Comparison of ENCODE assay signal across 1 cellular context in the genomic region with DNA sequence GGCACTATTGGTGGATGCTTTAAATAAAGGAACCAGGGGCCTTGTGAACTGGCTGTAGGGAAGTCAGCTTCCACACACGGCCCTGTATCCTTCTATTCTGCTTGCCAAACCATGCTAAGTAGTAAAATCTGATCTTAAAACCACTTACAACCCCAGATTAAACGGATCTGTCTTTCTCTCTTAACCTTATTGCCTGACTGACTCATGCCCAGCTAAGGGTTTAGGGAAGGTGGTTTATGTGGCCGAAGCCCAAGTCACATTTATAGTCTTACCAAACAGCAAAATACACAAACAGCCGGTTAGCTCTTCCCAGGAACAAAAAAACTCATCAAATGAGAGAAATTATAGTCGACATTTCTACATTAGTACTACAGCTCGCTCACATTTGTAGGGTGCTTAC.
TF ChIP-seq lines count a peak whose summit lies in the region.

No MANE protein-coding gene starts in this region.

TF ChIP-seq in GM23338, 12 proteins besides CTCF, POLR2A, EP300 and RAD21:
- TF ChIP-seq JUNB (IDR thresholded peaks at IDR 0.05; ENCODE audit: unreplicated experiment) (no peak), NANOG (IDR thresholded peaks at IDR 0.05; ENCODE audit: borderline replicate concordance) (no peak), REST (IDR thresholded peaks at IDR 0.05; ENCODE audit: unreplicated experiment) (no peak), ZNF331 (CRISPR knock-in tag; IDR thresholded peaks at IDR 0.05; ENCODE audit: low read depth) (no peak), ZNF462 (CRISPR knock-in tag; IDR thresholded peaks at IDR 0.05) (no peak), ZNF114 (CRISPR knock-in tag; IDR thresholded peaks at IDR 0.05) (no peak), CREB1 (CRISPR knock-in tag; IDR thresholded peaks at IDR 0.05; ENCODE audit: low read depth) (no peak), EZH2 (IDR thresholded peaks at IDR 0.05; ENCODE audit: low read depth, unreplicated experiment) (no peak), EZH2phosphoT487 (IDR thresholded peaks at IDR 0.05; ENCODE audit: unreplicated experiment) (no peak)
- TF ChIP-seq, protein P1, sequence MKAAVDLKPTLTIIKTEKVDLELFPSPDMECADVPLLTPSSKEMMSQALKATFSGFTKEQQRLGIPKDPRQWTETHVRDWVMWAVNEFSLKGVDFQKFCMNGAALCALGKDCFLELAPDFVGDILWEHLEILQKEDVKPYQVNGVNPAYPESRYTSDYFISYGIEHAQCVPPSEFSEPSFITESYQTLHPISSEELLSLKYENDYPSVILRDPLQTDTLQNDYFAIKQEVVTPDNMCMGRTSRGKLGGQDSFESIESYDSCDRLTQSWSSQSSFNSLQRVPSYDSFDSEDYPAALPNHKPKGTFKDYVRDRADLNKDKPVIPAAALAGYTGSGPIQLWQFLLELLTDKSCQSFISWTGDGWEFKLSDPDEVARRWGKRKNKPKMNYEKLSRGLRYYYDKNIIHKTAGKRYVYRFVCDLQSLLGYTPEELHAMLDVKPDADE (IDR thresholded peaks at IDR 0.05), result no peak
